In the genomic region with DNA sequence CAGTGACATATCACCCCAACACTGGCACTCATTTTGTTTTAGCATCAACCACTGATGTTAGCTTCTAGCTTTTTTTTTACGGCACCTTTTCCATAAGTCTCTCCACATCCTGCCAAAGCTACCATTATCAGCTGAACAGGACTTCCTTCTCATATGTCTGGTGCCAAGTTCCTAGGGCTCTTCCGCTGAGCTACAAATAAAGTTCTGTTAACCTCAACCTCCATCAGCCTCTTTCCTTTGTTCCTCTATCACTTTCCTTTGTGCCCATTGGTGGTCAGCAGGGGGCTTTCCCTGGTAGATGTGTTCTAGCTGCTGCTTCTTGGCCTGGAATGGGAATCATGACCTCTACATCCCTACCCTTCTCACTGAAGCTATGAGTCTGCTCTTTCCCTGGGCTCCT, we compare ENCODE assay signal across 14 cellular contexts.
"Had no signal": no experiment of that assay in that cellular context is flagged by ENCODE, and none has a peak within 500 bp of the region (broad histone marks: within the 10 kb centered on the region; RNA-seq: fewer than 3 reads in every experiment).

No MANE protein-coding gene starts in this region.

- ATAC-seq: activated CD4-positive, alpha-beta T cell treated with anti-CD3 and anti-CD28 coated beads for 36 hours; activated T-cell treated with anti-CD3 and anti-CD28 coated beads, Interleukin-2, amount 50 U/mL, for 4 hours; left lobe of liver; upper lobe of right lung had no signal

- H3K27ac Mint-ChIP-seq: activated CD4-positive, alpha-beta memory T cell treated with anti-CD3 and anti-CD28 coated beads for 36 hours; activated CD4-positive, alpha-beta T cell treated with anti-CD3 and anti-CD28 coated beads for 36 hours; T-helper 2 cell treated with Interferon-gamma antibody and Interleukin-4, amounts not matched to agents 5 μg/mL and 100 μg/mL, for 36 hours had no signal

- H3K36me3 Mint-ChIP-seq: natural killer cell treated with Interleukin-12 subunit alpha and Interleukin-12 subunit beta and Interleukin-15 and Interleukin-18, amount 100 ng/mL, for 72 hours had no signal

- DNase-seq: activated CD4-positive, alpha-beta memory T cell treated with anti-CD3 and anti-CD28 coated beads for 36 hours; activated CD4-positive, alpha-beta T cell treated with anti-CD3 and anti-CD28 coated beads for 36 hours; activated effector memory CD4-positive, alpha-beta T cell treated with Interleukin-2 at 50 U/mL for 16 hours; activated naive CD4-positive, alpha-beta T cell treated with anti-CD3 and anti-CD28 coated beads, Interleukin-2, amount 50 U/mL, for 16 hours; activated T-cell treated with anti-CD3 and anti-CD28 coated beads, Interleukin-2, amount 50 U/mL, for 4 hours; adrenal gland; mesenchymal stem cell; nucleus accumbens; right lobe of liver; stomach; upper lobe of right lung had no signal

- H3K4me1 Mint-ChIP-seq: activated CD4-positive, alpha-beta T cell treated with anti-CD3 and anti-CD28 coated beads for 36 hours had no signal

- H3K4me3 Mint-ChIP-seq: activated CD4-positive, alpha-beta memory T cell treated with anti-CD3 and anti-CD28 coated beads for 36 hours; activated CD4-positive, alpha-beta T cell treated with anti-CD3 and anti-CD28 coated beads for 36 hours; activated T-cell treated with anti-CD3 and anti-CD28 coated beads, Interleukin-2, amount 50 U/mL, for 4 hours; natural killer cell treated with Interleukin-12 subunit alpha and Interleukin-12 subunit beta and Interleukin-15 and Interleukin-18, amount 100 ng/mL, for 72 hours; T-helper 2 cell treated with Interferon-gamma antibody and Interleukin-4, amounts not matched to agents 5 μg/mL and 100 μg/mL, for 36 hours had no signal

- H3K27me3 Mint-ChIP-seq: activated CD4-positive, alpha-beta memory T cell treated with anti-CD3 and anti-CD28 coated beads for 36 hours; activated CD4-positive, alpha-beta T cell treated with anti-CD3 and anti-CD28 coated beads for 36 hours; natural killer cell treated with Interleukin-12 subunit alpha and Interleukin-12 subunit beta and Interleukin-15 and Interleukin-18, amount 100 ng/mL, for 72 hours had no signal

- H3K9me3 Mint-ChIP-seq: activated CD4-positive, alpha-beta memory T cell treated with anti-CD3 and anti-CD28 coated beads for 36 hours; activated T-cell treated with anti-CD3 and anti-CD28 coated beads, Interleukin-2, amount 50 U/mL, for 4 hours; natural killer cell treated with Interleukin-12 subunit alpha and Interleukin-12 subunit beta and Interleukin-15 and Interleukin-18, amount 100 ng/mL, for 72 hours; T-helper 2 cell treated with Interferon-gamma antibody and Interleukin-4, amounts not matched to agents 5 μg/mL and 100 μg/mL, for 36 hours had no signal
